In the genomic region with DNA sequence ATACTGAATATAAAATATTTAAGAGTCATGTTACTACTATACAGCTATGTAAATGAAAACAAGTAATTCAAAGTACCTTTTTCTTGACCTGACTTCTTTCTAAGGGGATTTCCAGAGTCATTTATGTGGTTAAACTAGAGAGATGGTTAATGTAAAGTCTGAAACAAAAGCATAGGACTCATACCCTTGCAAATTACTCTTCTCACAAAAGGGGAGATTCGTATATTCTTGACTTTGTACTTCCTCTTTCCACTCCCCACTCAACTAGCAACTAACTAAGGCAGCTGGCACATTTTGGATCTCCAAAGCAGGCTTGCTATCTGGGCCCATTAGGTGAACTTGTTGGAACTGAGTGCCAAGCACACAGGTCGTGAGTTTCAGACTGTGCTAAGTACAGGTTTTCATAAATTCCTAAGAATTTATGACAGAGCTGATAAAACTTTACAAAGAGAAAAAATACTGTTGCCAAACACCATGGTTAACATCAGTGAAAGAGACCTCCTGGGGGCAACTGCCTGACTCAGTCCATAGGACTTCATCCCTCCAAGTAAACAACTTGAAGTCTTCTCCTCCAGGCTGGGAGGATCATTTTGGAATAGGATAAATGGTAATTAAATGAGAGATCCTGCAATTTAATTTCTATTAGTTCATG, we compare ENCODE assay signal across 9 cellular contexts.
A peak's percentile ranks its signal among the peaks of the same experiment; 100 is the strongest.
DNase-seq lines count a peak whose midpoint lies in the region; ATAC-seq and TF ChIP-seq lines count a peak whose summit lies in the region.
"Had no signal": no experiment of that assay in that cellular context is flagged by ENCODE, and none has a peak within 500 bp of the region (broad histone marks: within the 10 kb centered on the region; RNA-seq: fewer than 3 reads in every experiment).

No MANE protein-coding gene starts in this region.

- no peaks in the 10 kb centered on the region for H3K79me2 ChIP-seq in KMS-11 (ENCODE audit: insufficient read depth, low read depth)

- H3K9ac ChIP-seq in KMS-11, result no peak overlapping the region

- TF ChIP-seq POLR2A in lower leg skin (IDR thresholded peaks at IDR 0.05), result no peak

- no peaks in the 10 kb centered on the region for H4K20me1 ChIP-seq in KMS-11 (ENCODE audit: insufficient read depth)

- peak overlapping the region; percentile 53 for H3K27ac ChIP-seq in KMS-11
- H3K27ac ChIP-seq: psoas muscle had no signal

- peak; percentile 74 for DNase-seq in HCEC 1CT
- DNase-seq in germinal center (ENCODE audit: low spot score), result peak; percentile 41
- no peak for DNase-seq in foreskin melanocyte
- no peak for DNase-seq in COLO668 (lab: John Stamatoyannopoulos, UW; ENCODE audit: unreplicated experiment)
- DNase-seq in lower leg skin (ENCODE audit: low spot score in 2 of 2), result no peak
- no peak for DNase-seq in NCI-H345 treated with DMSO at 0.1 percent for 48 hours (lab: John Stamatoyannopoulos, UW; ENCODE audit: unreplicated experiment)
- DNase-seq: psoas muscle had no signal

- intact Hi-C loops in lower leg skin (cut with DNase I; ENCODE audit: low total_unique reads), result no loop called here

- TF ChIP-seq CTCF in KMS-11 (conservative IDR thresholded peaks at IDR 0.05; ENCODE audit: low read depth, low read length), result no peak
- TF ChIP-seq CTCF in lower leg skin (IDR thresholded peaks at IDR 0.05), result no peak

- H3K4me1 ChIP-seq in KMS-11 (ENCODE audit: low read depth, poor library complexity, severe bottlenecking), result peaks cover 24% of the 10 kb centered on the region
- H3K4me1 ChIP-seq: psoas muscle had no signal

- no peaks in the 10 kb centered on the region for H3K27me3 ChIP-seq in KMS-11 (ENCODE audit: insufficient read depth, low read depth)

- WGBS in lower leg skin, 2 donors, result 44 to 67% methylated on average over 2 of the region's 2 CpGs

- H3K4me2 ChIP-seq in KMS-11, result peak overlapping the region; percentile 29

- H3K36me3 ChIP-seq in KMS-11 (ENCODE audit: insufficient read depth), result no peaks in the 10 kb centered on the region

- H3K4me3 ChIP-seq in KMS-11 (IDR thresholded peaks at IDR 0.05; ENCODE audit: insufficient read depth, low read depth, low read length) (no peak overlapping the region), lower leg skin (ENCODE audit: low read depth, poor library complexity, severe bottlenecking) (no peak overlapping the region)
- H3K4me3 ChIP-seq: psoas muscle had no signal

- peak overlapping the region; percentile 18; the same call in 1 of the 2 replicates for H2AFZ ChIP-seq in KMS-11 (ENCODE audit: low read depth)

- ATAC-seq in GM18511 (IDR thresholded peaks at IDR 0.05; ENCODE audit: unreplicated experiment), result peak; percentile 98
- ATAC-seq: psoas muscle had no signal

Comparison
In these comparisons a context has a peak if more than half of its experiments do, and no peak if none do; other contexts are left out.
1. DNase-seq: peak in HCEC 1CT (single experiment) and germinal center (single experiment); none in foreskin melanocyte (single experiment), COLO668 (single experiment), lower leg skin (0 of 2) and NCI-H345 treated with DMSO at 0.1 percent for 48 hours (single experiment).